ENCODE assay signal across 7 cellular contexts in genomic region chr19:20661150-20661819, GRCh38. TPM values are rescaled to one million over a fixed set of nuclear protein-coding genes. Genes with fewer than 3 reads are reported as not detected.
DNase-seq lines count a peak whose midpoint lies in the region; ATAC-seq and TF ChIP-seq lines count a peak whose summit lies in the region.

TSS of gene ZNF626 (minus strand) at chr19:20661571. CDS start at chr19:20661446, 125 bp downstream.

- 0 to 1% (median 0%) methylated on average over 7 to 25 of the region's 25 CpGs for WGBS in adrenal gland, 4 donors
- WGBS in heart left ventricle, 4 donors, result 0 to 2% (median 1%) methylated on average over 25 of the region's 25 CpGs
- 0 to 1% (median 0%) methylated on average over 25 of the region's 25 CpGs for WGBS in ovary, 3 donors
- under 1% methylated on average over 25 of the region's 25 CpGs for WGBS in suprapubic skin

- TF ChIP-seq POLR2A in GM19099 (IDR thresholded peaks at IDR 0.05; ENCODE audit: extremely low read depth, insufficient read length, low read depth) (peak; percentile 49), adrenal gland (IDR thresholded peaks at IDR 0.05) (peak; percentile 80 to 93), heart left ventricle (IDR thresholded peaks at IDR 0.05) (peak in 1 of 2 donors; percentile 87), ovary (IDR thresholded peaks at IDR 0.05) (peak; percentile 75), suprapubic skin (IDR thresholded peaks at IDR 0.05) (peak; percentile 16 to 88)

- H3K27ac ChIP-seq in SU-DHL-6 (ENCODE audit: low read depth, low read length) (peak within 1 kb of the TSS; percentile 46), adrenal gland (peak within 1 kb of the TSS in 4 of 5 donors; percentile 84 to 97 (median 94)), heart left ventricle (peak within 1 kb of the TSS; percentile 51 to 89 (median 86)), ovary (peak within 1 kb of the TSS in 1 of 2 donors; percentile 65), suprapubic skin (peak within 1 kb of the TSS; percentile 80)

- H3K36me3 ChIP-seq in SU-DHL-6 (ENCODE audit: low read length) (peaks cover 33% of the 10 kb centered on the region), adrenal gland (replicated peaks in 1 of 2) (peaks cover 0 to 5% of the 10 kb centered on the region in 2 donors), heart left ventricle (peaks cover 0 to 22% (median 8%) of the 10 kb centered on the region in 9 donors), ovary (no peaks in the 10 kb centered on the region), suprapubic skin (peaks cover 24% of the 10 kb centered on the region)

- H3K9me3 ChIP-seq in SU-DHL-6 (ENCODE audit: insufficient read depth, low read length), result no peaks in the 10 kb centered on the region
- H3K9me3 ChIP-seq in adrenal gland (replicated peaks in 1 of 3), result no peaks in the 10 kb centered on the region
- H3K9me3 ChIP-seq in heart left ventricle, result peaks cover 0 to 13% (median 0%) of the 10 kb centered on the region in 12 donors
- peaks cover 0 to 4% of the 10 kb centered on the region in 2 donors for H3K9me3 ChIP-seq in ovary
- peaks cover 7% of the 10 kb centered on the region for H3K9me3 ChIP-seq in suprapubic skin

- peak within 1 kb of the TSS; percentile 80 for H3K9ac ChIP-seq in SU-DHL-6 (ENCODE audit: low read length)

- no peaks in the 10 kb centered on the region for H3K9me2 ChIP-seq in SU-DHL-6 (replicated peaks; ENCODE audit: insufficient read depth, low read length)

- TF ChIP-seq CTCF in SU-DHL-6 (IDR thresholded peaks at IDR 0.05; ENCODE audit: insufficient read depth, low read length, poor library complexity, severe bottlenecking) (no peak), adrenal gland (IDR thresholded peaks at IDR 0.05) (no peak), heart left ventricle (IDR thresholded peaks at IDR 0.05) (no peak), ovary (IDR thresholded peaks at IDR 0.05) (no peak), suprapubic skin (IDR thresholded peaks at IDR 0.05) (no peak)

- peak; percentile 96 to 100 (median 99) for DNase-seq in adrenal gland
- DNase-seq in heart left ventricle, result peak; percentile 95 to 99 (median 98)
- peak; percentile 96 to 99 (median 98) for DNase-seq in ovary
- DNase-seq in suprapubic skin (ENCODE audit: low spot score in 2 of 2), result peak; percentile 98

- no peak for TF ChIP-seq EP300 in ovary (IDR thresholded peaks at IDR 0.05)
- no peak for TF ChIP-seq EP300 in suprapubic skin (IDR thresholded peaks at IDR 0.05)

- peak within 1 kb of the TSS; percentile 78 for H3K4me3 ChIP-seq in SU-DHL-6 (ENCODE audit: insufficient read depth, low read length, poor library complexity, severe bottlenecking)
- H3K4me3 ChIP-seq in adrenal gland, result peak within 1 kb of the TSS in 3 of 4 donors; percentile 73 to 99 (median 89)
- peak within 1 kb of the TSS; percentile 66 to 93 (median 80) for H3K4me3 ChIP-seq in heart left ventricle
- H3K4me3 ChIP-seq in ovary, result peak within 1 kb of the TSS; percentile 74
- H3K4me3 ChIP-seq in suprapubic skin, result peak within 1 kb of the TSS; percentile 56

- no peaks in the 10 kb centered on the region for H4K20me1 ChIP-seq in SU-DHL-6 (ENCODE audit: low read depth, low read length)

- peak within 1 kb of the TSS; percentile 92 for H2AFZ ChIP-seq in SU-DHL-6 (ENCODE audit: low read depth, low read length, severe bottlenecking)

- intact Hi-C loops in adrenal gland (cut with DNase I), result no loop called here
- intact Hi-C loops in heart left ventricle (cut with DNase I), result loop anchor here in 5 of 10 donors (2.0 to 10.0 kb wide), 7 partner anchors 94 to 261 kb away; partner anchors contain the start of genes ZNF737 (in 4 of the 5), ZNF66 (in 3 of the 5) and ZNF85 (in 1 of the 5)
- intact Hi-C loops in ovary (cut with DNase I), result no loop called here

- H3K4me2 ChIP-seq in SU-DHL-6 (ENCODE audit: low read depth, low read length, poor library complexity, severe bottlenecking), result peak within 1 kb of the TSS; percentile 54

- H3K79me2 ChIP-seq in SU-DHL-6 (ENCODE audit: insufficient read depth, low read length), result peaks cover 51% of the 10 kb centered on the region

- ATAC-seq in HG03469 (IDR thresholded peaks at IDR 0.05; ENCODE audit: unreplicated experiment), result peak; percentile 86
- ATAC-seq in heart left ventricle, result peak; percentile 99 to 100 (median 99)

- peaks cover 26 to 38% of the 10 kb centered on the region in 2 donors for H3K4me1 ChIP-seq in adrenal gland (replicated peaks in 1 of 2)
- peaks cover 0 to 50% (median 26%) of the 10 kb centered on the region in 12 donors for H3K4me1 ChIP-seq in heart left ventricle
- H3K4me1 ChIP-seq in ovary (ENCODE audit: insufficient read depth), result peaks cover 8% of the 10 kb centered on the region
- peaks cover 21% of the 10 kb centered on the region for H3K4me1 ChIP-seq in suprapubic skin

- 0 out of 2 replicates have a peak, but pooled peaks cover 3% of the 10 kb centered on the region for H3F3A ChIP-seq in SU-DHL-6 (ENCODE audit: insufficient read depth)

- H3K27me3 ChIP-seq in SU-DHL-6 (ENCODE audit: low read length), result no peaks in the 10 kb centered on the region
- no peaks in the 10 kb centered on the region for H3K27me3 ChIP-seq in adrenal gland
- H3K27me3 ChIP-seq in heart left ventricle, result no peaks in the 10 kb centered on the region
- H3K27me3 ChIP-seq in ovary, result no peaks in the 10 kb centered on the region
- no peaks in the 10 kb centered on the region for H3K27me3 ChIP-seq in suprapubic skin

RNA-seq across cellular contexts. Expression of gene ZNF626, which starts in this region (rescaled TPM):
- 10 to 100 TPM; 11.1 to 28.8 (median 19.4) TPM for total RNA-seq in adrenal gland
- polyA plus RNA-seq in adrenal gland, result 10 to 100 TPM in 1 of 3 donors, 1 to 10 TPM in 2; 2.7 to 16.7 (median 4.8) TPM
- 10 to 100 TPM in 4 of 9 donors, 1 to 10 TPM in 5; 6.9 to 14.8 (median 9.6) TPM for total RNA-seq in heart left ventricle
- polyA plus RNA-seq in heart left ventricle, result 1 to 10 TPM; 2.2 to 4.6 TPM
- total RNA-seq in ovary, result 10 to 100 TPM; 19.0 to 40.3 (median 32.5) TPM
- 10 to 100 TPM; 15.3 to 15.6 TPM for polyA plus RNA-seq in ovary
- 10 to 100 TPM; 14.2 to 24.3 (median 17.1) TPM for total RNA-seq in suprapubic skin
